Comparison of ENCODE assay signal across 11 cellular contexts in the genomic region with DNA sequence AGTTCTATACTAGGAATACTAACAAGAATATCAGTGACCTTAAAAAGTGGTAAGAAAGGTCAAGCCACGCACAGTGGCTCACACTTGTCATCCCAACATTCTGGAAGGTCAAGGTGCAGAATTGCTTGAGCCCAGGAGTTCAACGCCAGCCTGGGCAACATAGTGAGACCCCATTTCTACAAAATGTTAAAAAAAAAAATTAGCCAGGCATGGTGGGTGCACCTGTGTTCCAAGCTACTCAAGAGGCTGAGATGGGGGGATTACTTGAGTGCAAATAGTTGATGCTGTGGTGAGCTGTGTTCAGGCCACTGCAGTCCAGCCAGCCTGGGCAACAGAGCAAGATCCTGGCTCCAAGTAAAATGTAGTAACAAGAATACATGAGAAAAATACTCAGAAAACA.
"Had no signal": no experiment of that assay in that cellular context is flagged by ENCODE, and none has a peak within 500 bp of the region (broad histone marks: within the 10 kb centered on the region; RNA-seq: fewer than 3 reads in every experiment).

No MANE protein-coding gene starts in this region.

- H3K27ac Mint-ChIP-seq: GM23338, H9, HFFc6 had no signal

- H3K9me3 Mint-ChIP-seq: GM23338, H9, HFFc6 had no signal

- H3K36me3 ChIP-seq: HAP-1 had no signal

- H3K27ac ChIP-seq: GM23248 had no signal

- FAIRE-seq: H1, H54 had no signal

- H3K4me1 Mint-ChIP-seq: GM23338, H9 had no signal

- H3K9ac ChIP-seq: GM23248 had no signal

- ATAC-seq: GM23338, HCT116 had no signal

- DNase-seq: GM23248, GOT3, H7, H9, HCEC 1CT, HFFc6 had no signal

- H3K9me3 ChIP-seq: HAP-1 had no signal

- H2AFZ ChIP-seq: GM23248, GM23338 had no signal

- H3K4me3 Mint-ChIP-seq: GM23338, H9, HFFc6 had no signal

- H3K4me3 ChIP-seq: GM23248, GM23338, HAP-1 had no signal

- H3K4me2 ChIP-seq: GM23338 had no signal
